ENCODE assay signal across 17 cellular contexts in genomic region chr9:92661127-92661526, GRCh38.
"Had no signal": no experiment of that assay in that cellular context is flagged by ENCODE, and none has a peak within 500 bp of the region (broad histone marks: within the 10 kb centered on the region; RNA-seq: fewer than 3 reads in every experiment).

No MANE protein-coding gene starts in this region.

- H3K9me3 Mint-ChIP-seq: activated naive CD4-positive, alpha-beta T cell treated with anti-CD3 and anti-CD28 coated beads for 36 hours; activated T-helper 1 cell treated with anti-CD3 and anti-CD28 coated beads, Interleukin-12 subunit alpha, Interleukin-12 subunit beta, Interleukin-2, Interleukin-4 antibody, amounts not matched to agents 30 ng/mL and 10 ng/mL and 1 ng/mL, durations not matched to agents 14 hours and 24 hours and 36 hours; memory B cell; stimulated activated naive CD8-positive, alpha-beta T cell treated with anti-CD3 and anti-CD28 coated beads, Interleukin-15, Interleukin-2, amounts not matched to agents 100 ng/mL and 50 ng/mL, for 24 hours had no signal

- FAIRE-seq: colon had no signal

- H3K4me3 ChIP-seq: cardiac muscle cell, esophagus muscularis mucosa, left ventricle myocardium inferior, mucosa of descending colon, testis had no signal

- H3K27ac Mint-ChIP-seq: activated naive CD4-positive, alpha-beta T cell treated with anti-CD3 and anti-CD28 coated beads for 36 hours; activated T-helper 1 cell treated with anti-CD3 and anti-CD28 coated beads, Interleukin-12 subunit alpha, Interleukin-12 subunit beta, Interleukin-2, Interleukin-4 antibody, amounts not matched to agents 30 ng/mL and 10 ng/mL and 1 ng/mL, durations not matched to agents 14 hours and 24 hours and 36 hours; memory B cell had no signal

- H3K36me3 ChIP-seq: cardiac muscle cell had no signal

- H3K27me3 Mint-ChIP-seq: memory B cell; naive thymus-derived CD4-positive, alpha-beta T cell; stimulated activated naive CD8-positive, alpha-beta T cell treated with anti-CD3 and anti-CD28 coated beads, Interleukin-15, Interleukin-2, amounts not matched to agents 100 ng/mL and 50 ng/mL, for 24 hours had no signal

- ATAC-seq: mucosa of descending colon; naive thymus-derived CD4-positive, alpha-beta T cell had no signal

- H3K9me3 ChIP-seq: esophagus muscularis mucosa, left ventricle myocardium inferior, mucosa of descending colon, neutrophil, testis had no signal

- DNase-seq: activated CD4-positive, alpha-beta T cell treated with anti-CD3 and anti-CD28 coated beads for 48 hours; activated naive CD4-positive, alpha-beta T cell treated with anti-CD3 and anti-CD28 coated beads for 36 hours; left ventricle myocardium inferior; naive thymus-derived CD4-positive, alpha-beta T cell; stimulated activated CD4-positive, alpha-beta T cell treated with anti-CD3 and anti-CD28 coated beads, Interleukin-15, amount 100 ng/mL, for 24 hours; stimulated activated CD4-positive, alpha-beta T cell treated with anti-CD3 and anti-CD28 coated beads, Interleukin-4, amount 100 ng/mL, for 24 hours; stimulated activated CD8-positive, alpha-beta memory T cell treated with anti-CD3 and anti-CD28 coated beads, Interleukin-4, amount 100 ng/mL, for 48 hours; T-helper 2 cell; testis had no signal

- H3K27me3 ChIP-seq: cardiac muscle cell, esophagus muscularis mucosa, neutrophil, testis had no signal

- H3K27ac ChIP-seq: cardiac muscle cell, esophagus muscularis mucosa, left ventricle myocardium inferior, neutrophil, testis had no signal

- H3K4me3 Mint-ChIP-seq: activated naive CD4-positive, alpha-beta T cell treated with anti-CD3 and anti-CD28 coated beads for 36 hours; activated T-helper 1 cell treated with anti-CD3 and anti-CD28 coated beads, Interleukin-12 subunit alpha, Interleukin-12 subunit beta, Interleukin-2, Interleukin-4 antibody, amounts not matched to agents 30 ng/mL and 10 ng/mL and 1 ng/mL, durations not matched to agents 14 hours and 24 hours and 36 hours; memory B cell; naive thymus-derived CD4-positive, alpha-beta T cell; stimulated activated naive CD8-positive, alpha-beta T cell treated with anti-CD3 and anti-CD28 coated beads, Interleukin-15, Interleukin-2, amounts not matched to agents 100 ng/mL and 50 ng/mL, for 24 hours had no signal
